Comparison of ENCODE assay signal across 32 cellular contexts in the genomic region with DNA sequence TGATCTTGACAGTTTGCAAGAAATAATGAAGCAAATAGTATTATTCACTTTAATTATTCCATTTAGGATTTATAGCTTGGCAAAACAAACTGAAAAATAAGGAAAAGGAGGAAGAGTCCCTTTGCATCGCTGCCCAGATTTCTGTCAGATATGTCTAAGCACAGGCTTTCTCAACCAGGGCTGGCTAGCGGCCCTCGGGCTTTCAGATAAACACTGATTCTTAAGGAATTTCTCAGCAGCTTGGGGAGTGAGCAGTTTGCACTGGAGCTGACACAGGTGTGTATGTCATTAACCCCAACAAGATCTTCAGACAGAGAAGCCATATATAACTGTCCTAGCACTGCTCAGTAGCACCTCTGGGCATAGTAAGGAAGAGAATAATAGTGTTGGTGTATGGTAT. TPM values are rescaled to one million over a fixed set of nuclear protein-coding genes. Genes with fewer than 3 reads are reported as not detected.
"Had no signal": no experiment of that assay in that cellular context is flagged by ENCODE, and none has a peak within 500 bp of the region (broad histone marks: within the 10 kb centered on the region; RNA-seq: fewer than 3 reads in every experiment).

No MANE protein-coding gene starts in this region.

- H3K27me3 Mint-ChIP-seq: activated CD4-positive, alpha-beta memory T cell treated with anti-CD3 and anti-CD28 coated beads for 36 hours; activated CD4-positive, alpha-beta T cell treated with anti-CD3 and anti-CD28 coated beads for 36 hours; activated CD4-positive, alpha-beta T cell treated with anti-CD3 and anti-CD28 coated beads, Interleukin-2, amount 10 ng/mL, durations not matched to agents 24 days and 14 days; activated CD8-positive, alpha-beta memory T cell treated with anti-CD3 and anti-CD28 coated beads, Interleukin-2, amount 10 ng/mL, durations not matched to agents 7 days and 5 days; activated naive CD4-positive, alpha-beta T cell treated with anti-CD3 and anti-CD28 coated beads, Interleukin-2, amount 50 U/mL, for 24 hours; activated naive CD8-positive, alpha-beta T cell treated with anti-CD3 and anti-CD28 coated beads for 36 hours; activated naive CD8-positive, alpha-beta T cell treated with anti-CD3 and anti-CD28 coated beads, Interleukin-2, amount 50 U/mL, for 24 hours had no signal

- H3K4me1 Mint-ChIP-seq: activated CD4-positive, alpha-beta T cell treated with anti-CD3 and anti-CD28 coated beads for 36 hours; activated CD4-positive, alpha-beta T cell treated with anti-CD3 and anti-CD28 coated beads, Interleukin-2, amount 10 ng/mL, durations not matched to agents 24 days and 14 days; activated CD8-positive, alpha-beta memory T cell treated with anti-CD3 and anti-CD28 coated beads, Interleukin-2, amount 10 ng/mL, durations not matched to agents 7 days and 5 days; activated naive CD4-positive, alpha-beta T cell treated with anti-CD3 and anti-CD28 coated beads, Interleukin-2, amount 50 U/mL, for 24 hours; activated naive CD8-positive, alpha-beta T cell treated with anti-CD3 and anti-CD28 coated beads for 36 hours; activated naive CD8-positive, alpha-beta T cell treated with anti-CD3 and anti-CD28 coated beads, Interleukin-2, amount 50 U/mL, for 24 hours had no signal

- H3K9me3 Mint-ChIP-seq: activated CD4-positive, alpha-beta T cell treated with anti-CD3 and anti-CD28 coated beads, Interleukin-2, amount 10 ng/mL, durations not matched to agents 24 days and 14 days; activated T-helper 1 cell treated with anti-CD3 and anti-CD28 coated beads, Interleukin-12 subunit alpha, Interleukin-12 subunit beta, Interleukin-2, Interleukin-4 antibody, amounts not matched to agents 30 ng/mL and 10 ng/mL and 1 ng/mL, durations not matched to agents 14 hours and 24 hours and 36 hours had no signal

- H3K27me3 ChIP-seq: adrenal gland, body of pancreas, colonic mucosa, esophagus squamous epithelium, gastrocnemius medialis had no signal

- DNase-seq: activated CD4-positive, alpha-beta memory T cell treated with anti-CD3 and anti-CD28 coated beads for 36 hours; activated CD4-positive, alpha-beta T cell treated with anti-CD3 and anti-CD28 coated beads for 36 hours; activated CD4-positive, alpha-beta T cell treated with anti-CD3 and anti-CD28 coated beads, Interleukin-2, amount 10 ng/mL, durations not matched to agents 24 days and 14 days; activated CD4-positive, CD25-positive, alpha-beta regulatory T cell; activated CD4-positive, CD25-positive, alpha-beta regulatory T cell treated with anti-CD3 and anti-CD28 coated beads, Interleukin-2, amount 50 U/mL, for 72 hours; activated CD8-positive, alpha-beta memory T cell treated with anti-CD3 and anti-CD28 coated beads, Interleukin-2, amount 10 ng/mL, durations not matched to agents 7 days and 5 days; activated CD8-positive, alpha-beta memory T cell treated with anti-CD3 and anti-CD28 coated beads, Interleukin-2, amount 50 U/mL, for 4 hours; activated CD8-positive, alpha-beta T cell treated with anti-CD3 and anti-CD28 coated beads, Interleukin-2, amount 10 ng/mL, durations not matched to agents 7 days and 5 days; activated effector memory CD4-positive, alpha-beta T cell treated with anti-CD3 and anti-CD28 coated beads, Interleukin-2, amount 50 U/mL, for 16 hours; activated naive CD4-positive, alpha-beta T cell treated with anti-CD3 and anti-CD28 coated beads for 36 hours; activated naive CD8-positive, alpha-beta T cell treated with anti-CD3 and anti-CD28 coated beads for 36 hours; activated naive CD8-positive, alpha-beta T cell treated with anti-CD3 and anti-CD28 coated beads, Interleukin-2, amount 50 U/mL, for 24 hours; activated T-cell treated with anti-CD3 and anti-CD28 coated beads, Interleukin-2, amount 50 U/mL, for 1 hour; activated T-cell treated with anti-CD3 and anti-CD28 coated beads, Interleukin-2, amount 50 U/mL, for 48 hours; adrenal gland; amygdala; aorta; body of pancreas; caudate nucleus; colonic mucosa; effector CD8-positive, alpha-beta T cell; esophagus squamous epithelium; foreskin fibroblast; gastrocnemius medialis; glutamatergic neuron; T-helper 2 cell had no signal

- H3K4me3 Mint-ChIP-seq: activated CD4-positive, alpha-beta memory T cell treated with anti-CD3 and anti-CD28 coated beads for 36 hours; activated CD4-positive, alpha-beta T cell treated with anti-CD3 and anti-CD28 coated beads for 36 hours; activated CD4-positive, alpha-beta T cell treated with anti-CD3 and anti-CD28 coated beads, Interleukin-2, amount 10 ng/mL, durations not matched to agents 24 days and 14 days; activated CD8-positive, alpha-beta memory T cell treated with anti-CD3 and anti-CD28 coated beads, Interleukin-2, amount 10 ng/mL, durations not matched to agents 7 days and 5 days; activated CD8-positive, alpha-beta T cell treated with anti-CD3 and anti-CD28 coated beads, Interleukin-2, amount 10 ng/mL, durations not matched to agents 7 days and 5 days; activated naive CD4-positive, alpha-beta T cell treated with anti-CD3 and anti-CD28 coated beads for 36 hours; activated naive CD4-positive, alpha-beta T cell treated with anti-CD3 and anti-CD28 coated beads, Interleukin-2, amount 50 U/mL, for 24 hours; activated naive CD8-positive, alpha-beta T cell treated with anti-CD3 and anti-CD28 coated beads for 36 hours; activated naive CD8-positive, alpha-beta T cell treated with anti-CD3 and anti-CD28 coated beads, Interleukin-2, amount 50 U/mL, for 24 hours; activated T-helper 1 cell treated with anti-CD3 and anti-CD28 coated beads, Interleukin-12 subunit alpha, Interleukin-12 subunit beta, Interleukin-2, Interleukin-4 antibody, amounts not matched to agents 30 ng/mL and 10 ng/mL and 1 ng/mL, durations not matched to agents 14 hours and 24 hours and 36 hours had no signal

- H3K4me1 ChIP-seq: adrenal gland, body of pancreas, colonic mucosa, esophagus squamous epithelium, gastrocnemius medialis had no signal

- ATAC-seq: activated CD4-positive, alpha-beta T cell treated with anti-CD3 and anti-CD28 coated beads for 36 hours; activated CD8-positive, alpha-beta memory T cell treated with anti-CD3 and anti-CD28 coated beads, Interleukin-2, amount 10 ng/mL, durations not matched to agents 7 days and 5 days; activated CD8-positive, alpha-beta T cell treated with anti-CD3 and anti-CD28 coated beads, Interleukin-2, amount 10 ng/mL, durations not matched to agents 7 days and 5 days; activated naive CD8-positive, alpha-beta T cell treated with anti-CD3 and anti-CD28 coated beads, Interleukin-2, amount 50 U/mL, for 24 hours; body of pancreas; gastrocnemius medialis had no signal

- H3K27ac ChIP-seq: adrenal gland, body of pancreas, colonic mucosa, epithelial cell of prostate, esophagus squamous epithelium, gastrocnemius medialis had no signal

- H3K27ac Mint-ChIP-seq: activated CD4-positive, alpha-beta memory T cell treated with anti-CD3 and anti-CD28 coated beads for 36 hours; activated CD4-positive, alpha-beta T cell treated with anti-CD3 and anti-CD28 coated beads for 36 hours; activated CD4-positive, alpha-beta T cell treated with anti-CD3 and anti-CD28 coated beads, Interleukin-2, amount 10 ng/mL, durations not matched to agents 24 days and 14 days; activated CD8-positive, alpha-beta memory T cell treated with anti-CD3 and anti-CD28 coated beads, Interleukin-2, amount 10 ng/mL, durations not matched to agents 7 days and 5 days; activated CD8-positive, alpha-beta T cell treated with anti-CD3 and anti-CD28 coated beads, Interleukin-2, amount 10 ng/mL, durations not matched to agents 7 days and 5 days; activated naive CD4-positive, alpha-beta T cell treated with anti-CD3 and anti-CD28 coated beads for 36 hours; activated naive CD4-positive, alpha-beta T cell treated with anti-CD3 and anti-CD28 coated beads, Interleukin-2, amount 50 U/mL, for 24 hours; activated naive CD8-positive, alpha-beta T cell treated with anti-CD3 and anti-CD28 coated beads for 36 hours; activated naive CD8-positive, alpha-beta T cell treated with anti-CD3 and anti-CD28 coated beads, Interleukin-2, amount 50 U/mL, for 24 hours; activated T-helper 1 cell treated with anti-CD3 and anti-CD28 coated beads, Interleukin-12 subunit alpha, Interleukin-12 subunit beta, Interleukin-2, Interleukin-4 antibody, amounts not matched to agents 30 ng/mL and 10 ng/mL and 1 ng/mL, durations not matched to agents 14 hours and 24 hours and 36 hours; activated T-helper 2 cell treated with anti-CD3 and anti-CD28 coated beads, Interferon-gamma antibody, Interleukin-2, Interleukin-4, amounts not matched to agents 10 μg/mL and 5 μg/mL and 100 μg/mL, durations not matched to agents 14 hours and 24 hours and 36 hours had no signal

RNA-seq across cellular contexts. Expression of gene SEMA3D, which starts 47.9 kb away (rescaled TPM):
- total RNA-seq: activated CD4-positive, alpha-beta memory T cell treated with anti-CD3 and anti-CD28 coated beads for 36 hours; activated CD4-positive, alpha-beta T cell treated with anti-CD3 and anti-CD28 coated beads for 36 hours; activated CD8-positive, alpha-beta memory T cell treated with anti-CD3 and anti-CD28 coated beads for 36 hours; activated CD8-positive, alpha-beta memory T cell treated with anti-CD3 and anti-CD28 coated beads, Interleukin-2, amount 10 ng/mL, durations not matched to agents 7 days and 5 days; activated CD8-positive, alpha-beta T cell treated with anti-CD3 and anti-CD28 coated beads, Interleukin-2, amount 10 ng/mL, durations not matched to agents 7 days and 5 days; activated naive CD4-positive, alpha-beta T cell treated with anti-CD3 and anti-CD28 coated beads for 36 hours; activated naive CD8-positive, alpha-beta T cell treated with anti-CD3 and anti-CD28 coated beads for 36 hours; T-helper 1 cell treated with Interleukin-12 subunit alpha and Interleukin-12 subunit beta and Interleukin-4 antibody, amounts not matched to agents 30 ng/mL and 1 ng/mL, for 36 hours had no signal
